ENCODE assay signal across 21 cellular contexts in the genomic region with DNA sequence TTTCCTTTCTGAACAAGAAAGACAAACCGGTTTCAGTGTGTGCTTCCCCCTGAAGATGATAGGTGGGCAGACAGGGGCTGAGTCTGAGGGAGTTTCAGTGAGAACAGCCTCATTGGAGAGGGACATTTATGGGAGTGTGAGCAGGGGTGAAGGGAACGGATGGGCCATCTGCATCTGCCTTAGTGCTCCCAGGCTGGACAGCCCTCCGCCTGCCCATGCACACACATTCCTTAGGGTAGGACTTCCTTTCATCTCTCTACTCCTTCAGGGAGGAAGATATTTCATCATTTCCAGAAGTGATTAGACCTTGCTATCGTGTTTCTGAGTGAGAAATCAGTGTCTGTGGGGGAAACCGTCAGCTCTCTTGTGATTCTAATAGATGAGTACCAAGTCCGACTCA. TPM values are rescaled to one million over a fixed set of nuclear protein-coding genes. Genes with fewer than 3 reads are reported as not detected.
"Had no signal": no experiment of that assay in that cellular context is flagged by ENCODE, and none has a peak within 500 bp of the region (broad histone marks: within the 10 kb centered on the region; RNA-seq: fewer than 3 reads in every experiment).

No MANE protein-coding gene starts in this region.

- H3K27ac ChIP-seq: SJSA1 had no signal

- H3K4me3 Mint-ChIP-seq: activated CD8-positive, alpha-beta T cell treated with anti-CD3 and anti-CD28 coated beads, Interleukin-2, amount 10 ng/mL, durations not matched to agents 7 days and 5 days; activated naive CD8-positive, alpha-beta T cell treated with anti-CD3 and anti-CD28 coated beads, Interleukin-2, amount 10 ng/mL, durations not matched to agents 7 days and 5 days; T-helper 1 cell treated with Interleukin-12 subunit alpha and Interleukin-12 subunit beta and Interleukin-4 antibody, amounts not matched to agents 30 μg/mL and 1 μg/mL, for 36 hours had no signal

- H3K36me3 Mint-ChIP-seq: activated naive CD8-positive, alpha-beta T cell treated with anti-CD3 and anti-CD28 coated beads, Interleukin-2, amount 10 ng/mL, durations not matched to agents 7 days and 5 days had no signal

- H3K4me3 ChIP-seq: adrenal gland, SJSA1 had no signal

- H3K9me3 ChIP-seq: adrenal gland, SJSA1 had no signal

- H3K27me3 ChIP-seq: SJSA1 had no signal

- H3K36me3 ChIP-seq: adrenal gland, SJSA1 had no signal

- ATAC-seq: activated CD8-positive, alpha-beta T cell treated with anti-CD3 and anti-CD28 coated beads, Interleukin-2, amount 10 ng/mL, durations not matched to agents 7 days and 5 days; PC-3 had no signal

- H3K4me1 ChIP-seq: adrenal gland, SJSA1 had no signal

- H3K27ac Mint-ChIP-seq: activated CD8-positive, alpha-beta T cell treated with anti-CD3 and anti-CD28 coated beads, Interleukin-2, amount 10 ng/mL, durations not matched to agents 7 days and 5 days; activated naive CD8-positive, alpha-beta T cell treated with anti-CD3 and anti-CD28 coated beads, Interleukin-2, amount 10 ng/mL, durations not matched to agents 7 days and 5 days; T-helper 1 cell treated with Interleukin-12 subunit alpha and Interleukin-12 subunit beta and Interleukin-4 antibody, amounts not matched to agents 30 μg/mL and 1 μg/mL, for 36 hours had no signal

- DNase-seq: activated CD4-positive, alpha-beta T cell treated with anti-CD3 and anti-CD28 coated beads for 48 hours; activated CD4-positive, alpha-beta T cell treated with anti-CD3 and anti-CD28 coated beads, Interleukin-2, amount 50 U/mL, for 4 hours; activated CD4-positive, CD25-positive, alpha-beta regulatory T cell treated with anti-CD3 and anti-CD28 coated beads, Interleukin-2, amount 50 U/mL, for 72 hours; activated CD8-positive, alpha-beta memory T cell treated with anti-CD3 and anti-CD28 coated beads, Interleukin-2, amount 50 U/mL, for 48 hours; activated CD8-positive, alpha-beta T cell treated with anti-CD3 and anti-CD28 coated beads, Interleukin-2, amount 10 ng/mL, durations not matched to agents 7 days and 5 days; activated naive CD4-positive, alpha-beta T cell treated with anti-CD3 and anti-CD28 coated beads, Interleukin-2, amount 50 U/mL, for 16 hours; activated naive CD8-positive, alpha-beta T cell treated with anti-CD3 and anti-CD28 coated beads, Interleukin-2, amount 10 ng/mL, durations not matched to agents 7 days and 5 days; activated T-cell treated with anti-CD3 and anti-CD28 coated beads, Interleukin-2, amount 50 U/mL, for 1 hour; adrenal gland; Karpas-422; NCI-H1105 treated with DMSO at 0.1 percent for 48 hours; NCI-H1436 treated with DMSO at 0.1 percent for 48 hours; NCI-H187; NCI-H2081; NCI-H446; NCI-H524; PC-3; SHP77 had no signal

- FAIRE-seq: RCC 7860 had no signal

RNA-seq across cellular contexts. Expression of a gene that starts 3.8 kb away (rescaled TPM):
- total RNA-seq: activated CD8-positive, alpha-beta T cell treated with anti-CD3 and anti-CD28 coated beads, Interleukin-2, amount 10 ng/mL, durations not matched to agents 7 days and 5 days; activated naive CD8-positive, alpha-beta T cell treated with anti-CD3 and anti-CD28 coated beads, Interleukin-2, amount 10 ng/mL, durations not matched to agents 7 days and 5 days; PC-3 had no signal
